ENCODE assay signal across 11 cellular contexts in the genomic region with DNA sequence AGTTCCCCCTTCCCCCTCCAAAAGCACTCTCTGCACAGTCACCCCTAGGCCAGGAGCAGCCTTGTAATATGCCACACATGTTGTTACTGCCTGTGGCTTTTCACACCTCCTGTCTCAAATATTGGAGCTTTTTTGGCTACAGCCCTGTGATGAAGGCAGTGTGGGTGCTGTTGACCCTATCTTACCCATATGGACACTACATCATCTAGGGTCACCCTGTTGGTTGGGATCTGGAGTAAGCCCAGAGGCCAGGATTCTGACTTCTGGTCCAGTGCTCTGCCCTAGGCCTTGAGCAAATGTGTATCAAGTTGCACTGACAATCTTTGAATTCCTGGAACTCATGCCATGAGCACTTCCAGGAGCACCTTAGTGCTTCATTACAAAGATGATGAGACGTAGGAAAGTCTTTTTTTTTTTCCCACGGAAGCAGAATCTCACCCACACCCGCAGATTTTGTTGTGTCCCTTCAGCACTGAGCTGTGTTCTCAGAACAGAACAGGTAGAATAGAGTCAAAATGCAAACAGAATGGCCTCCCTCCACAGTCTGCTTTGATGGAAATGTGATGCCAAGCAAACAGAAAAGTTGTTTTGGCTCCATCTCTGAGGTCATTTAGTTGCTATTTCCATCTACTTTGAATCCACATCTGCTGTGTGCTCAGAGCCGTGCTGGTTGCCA. TPM values are rescaled to one million over a fixed set of nuclear protein-coding genes. Genes with fewer than 3 reads are reported as not detected.
A peak's percentile ranks its signal among the peaks of the same experiment; 100 is the strongest.
DNase-seq lines count a peak whose midpoint lies in the region; ATAC-seq and TF ChIP-seq lines count a peak whose summit lies in the region.
"Had no signal": no experiment of that assay in that cellular context is flagged by ENCODE, and none has a peak within 500 bp of the region (broad histone marks: within the 10 kb centered on the region; RNA-seq: fewer than 3 reads in every experiment).

No MANE protein-coding gene starts in this region.

- DNase-seq in activated CD4-positive, alpha-beta T cell treated with anti-CD3 and anti-CD28 coated beads, Interleukin-2, amount 10 ng/mL, durations not matched to agents 7 days and 5 days, result no peak
- no peak for DNase-seq in activated CD4-positive, alpha-beta T cell treated with anti-CD3 and anti-CD28 coated beads, Interleukin-2, amount 50 U/mL, for 48 hours
- peak; percentile 54 for DNase-seq in fibroblast of peridontal ligament (ENCODE audit: extremely low read depth)
- DNase-seq in stomach, result no peak
- DNase-seq in stimulated activated CD8-positive, alpha-beta memory T cell treated with anti-CD3 and anti-CD28 coated beads, Interleukin-4, amount 100 ng/mL, for 48 hours, result no peak
- DNase-seq in stimulated activated CD4-positive, alpha-beta T cell treated with anti-CD3 and anti-CD28 coated beads, Interleukin-2, amount 100 ng/mL, for 48 hours, result no peak
- DNase-seq: NCI-H2107 had no signal

- POLR2A ChIA-PET in activated CD4-positive, alpha-beta T cell treated with anti-CD3 and anti-CD28 coated beads, Interleukin-2, amount 10 ng/mL, durations not matched to agents 7 days and 5 days (lab: Charles Lee), result no interaction called here

- CTCF ChIA-PET in activated CD4-positive, alpha-beta T cell treated with anti-CD3 and anti-CD28 coated beads, Interleukin-2, amount 10 ng/mL, durations not matched to agents 7 days and 5 days (lab: Charles Lee), result interaction anchor here (1.8 kb wide), 1 partner anchor 10 kb away, joined by 4 read pairs; no protein-coding TSS in a partner anchor

- no peak for TF ChIP-seq CTCF in stomach (IDR thresholded peaks at IDR 0.05)

- TF ChIP-seq EP300 in stomach (IDR thresholded peaks at IDR 0.05), result no peak

- ATAC-seq in SK-N-SH treated with all-trans-retinoic acid at 6 μM for 48 hours (peak; percentile 80), GM21423 (IDR thresholded peaks at IDR 0.05; ENCODE audit: unreplicated experiment) (no peak)

- H3K27me3 ChIP-seq in stomach, result no peaks in the 10 kb centered on the region
- H3K27me3 ChIP-seq: esophagus muscularis mucosa had no signal

- peaks cover 46 to 74% (median 58%) of the 10 kb centered on the region in 4 donors for H3K4me1 ChIP-seq in stomach

- H3K36me3 ChIP-seq in stomach, result no peaks in the 10 kb centered on the region
- H3K36me3 ChIP-seq: esophagus muscularis mucosa had no signal

- peak overlapping the region; percentile 3 for H3K4me3 Mint-ChIP-seq in activated CD4-positive, alpha-beta T cell treated with anti-CD3 and anti-CD28 coated beads, Interleukin-2, amount 10 ng/mL, durations not matched to agents 7 days and 5 days

- H3K9me3 ChIP-seq in stomach, result peaks cover 0 to 7% (median 0%) of the 10 kb centered on the region in 4 donors
- H3K9me3 ChIP-seq: esophagus muscularis mucosa had no signal

- 43 to 61% (median 49%) methylated on average over 4 of the region's 4 CpGs for WGBS in stomach, 5 donors

- peak overlapping the region; percentile 8 to 74 (median 33) for H3K27ac ChIP-seq in stomach

- intact Hi-C loops in stomach (cut with DNase I; ENCODE audit: low total_unique reads), result no loop called here

- H3K36me3 Mint-ChIP-seq in activated CD4-positive, alpha-beta T cell treated with anti-CD3 and anti-CD28 coated beads, Interleukin-2, amount 10 ng/mL, durations not matched to agents 7 days and 5 days (ENCODE audit: low read depth), result peaks cover 83% of the 10 kb centered on the region

- no peaks in the 10 kb centered on the region for H3K27me3 Mint-ChIP-seq in activated CD4-positive, alpha-beta T cell treated with anti-CD3 and anti-CD28 coated beads, Interleukin-2, amount 10 ng/mL, durations not matched to agents 7 days and 5 days

- peaks cover 95% of the 10 kb centered on the region for H3K4me1 Mint-ChIP-seq in activated CD4-positive, alpha-beta T cell treated with anti-CD3 and anti-CD28 coated beads, Interleukin-2, amount 10 ng/mL, durations not matched to agents 7 days and 5 days

- no peak overlapping the region for H3K4me3 ChIP-seq in stomach
- H3K4me3 ChIP-seq: esophagus muscularis mucosa, lung had no signal

- TF ChIP-seq POLR2A in stomach (IDR thresholded peaks at IDR 0.05), result no peak

- peaks cover 18% of the 10 kb centered on the region for H3K9me3 Mint-ChIP-seq in activated CD4-positive, alpha-beta T cell treated with anti-CD3 and anti-CD28 coated beads, Interleukin-2, amount 10 ng/mL, durations not matched to agents 7 days and 5 days

- H3K27ac Mint-ChIP-seq in activated CD4-positive, alpha-beta T cell treated with anti-CD3 and anti-CD28 coated beads, Interleukin-2, amount 10 ng/mL, durations not matched to agents 7 days and 5 days, result peak overlapping the region; percentile 83

TF ChIP-seq in SK-N-SH treated with all-trans-retinoic acid at 6 μM for 48 hours, 23 proteins besides CTCF, POLR2A, EP300 and RAD21 (continues in another document):
- TF ChIP-seq, protein P1, sequence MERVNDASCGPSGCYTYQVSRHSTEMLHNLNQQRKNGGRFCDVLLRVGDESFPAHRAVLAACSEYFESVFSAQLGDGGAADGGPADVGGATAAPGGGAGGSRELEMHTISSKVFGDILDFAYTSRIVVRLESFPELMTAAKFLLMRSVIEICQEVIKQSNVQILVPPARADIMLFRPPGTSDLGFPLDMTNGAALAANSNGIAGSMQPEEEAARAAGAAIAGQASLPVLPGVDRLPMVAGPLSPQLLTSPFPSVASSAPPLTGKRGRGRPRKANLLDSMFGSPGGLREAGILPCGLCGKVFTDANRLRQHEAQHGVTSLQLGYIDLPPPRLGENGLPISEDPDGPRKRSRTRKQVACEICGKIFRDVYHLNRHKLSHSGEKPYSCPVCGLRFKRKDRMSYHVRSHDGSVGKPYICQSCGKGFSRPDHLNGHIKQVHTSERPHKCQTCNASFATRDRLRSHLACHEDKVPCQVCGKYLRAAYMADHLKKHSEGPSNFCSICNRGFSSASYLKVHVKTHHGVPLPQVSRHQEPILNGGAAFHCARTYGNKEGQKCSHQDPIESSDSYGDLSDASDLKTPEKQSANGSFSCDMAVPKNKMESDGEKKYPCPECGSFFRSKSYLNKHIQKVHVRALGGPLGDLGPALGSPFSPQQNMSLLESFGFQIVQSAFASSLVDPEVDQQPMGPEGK (CRISPR knock-in tag; IDR thresholded peaks at IDR 0.05; ENCODE audit: borderline replicate concordance), result no peak
- TF ChIP-seq CREB5 (CRISPR knock-in tag; IDR thresholded peaks at IDR 0.05; ENCODE audit: low read depth), result no peak
- no peak for TF ChIP-seq TCF4 (CRISPR knock-in tag; IDR thresholded peaks at IDR 0.05; ENCODE audit: borderline replicate concordance)
- TF ChIP-seq ZNF70 (CRISPR knock-in tag; IDR thresholded peaks at IDR 0.05), result no peak
- TF ChIP-seq ZC3H10 (CRISPR knock-in tag; IDR thresholded peaks at IDR 0.05), result no peak
- TF ChIP-seq SNAI2 (CRISPR knock-in tag; IDR thresholded peaks at IDR 0.05), result no peak
- TF ChIP-seq ZFP30 (CRISPR knock-in tag; IDR thresholded peaks at IDR 0.05), result no peak
- TF ChIP-seq CSRNP3 (CRISPR knock-in tag; IDR thresholded peaks at IDR 0.05), result no peak
- TF ChIP-seq ESRRG (CRISPR knock-in tag; IDR thresholded peaks at IDR 0.05), result no peak
- TF ChIP-seq, protein P2, sequence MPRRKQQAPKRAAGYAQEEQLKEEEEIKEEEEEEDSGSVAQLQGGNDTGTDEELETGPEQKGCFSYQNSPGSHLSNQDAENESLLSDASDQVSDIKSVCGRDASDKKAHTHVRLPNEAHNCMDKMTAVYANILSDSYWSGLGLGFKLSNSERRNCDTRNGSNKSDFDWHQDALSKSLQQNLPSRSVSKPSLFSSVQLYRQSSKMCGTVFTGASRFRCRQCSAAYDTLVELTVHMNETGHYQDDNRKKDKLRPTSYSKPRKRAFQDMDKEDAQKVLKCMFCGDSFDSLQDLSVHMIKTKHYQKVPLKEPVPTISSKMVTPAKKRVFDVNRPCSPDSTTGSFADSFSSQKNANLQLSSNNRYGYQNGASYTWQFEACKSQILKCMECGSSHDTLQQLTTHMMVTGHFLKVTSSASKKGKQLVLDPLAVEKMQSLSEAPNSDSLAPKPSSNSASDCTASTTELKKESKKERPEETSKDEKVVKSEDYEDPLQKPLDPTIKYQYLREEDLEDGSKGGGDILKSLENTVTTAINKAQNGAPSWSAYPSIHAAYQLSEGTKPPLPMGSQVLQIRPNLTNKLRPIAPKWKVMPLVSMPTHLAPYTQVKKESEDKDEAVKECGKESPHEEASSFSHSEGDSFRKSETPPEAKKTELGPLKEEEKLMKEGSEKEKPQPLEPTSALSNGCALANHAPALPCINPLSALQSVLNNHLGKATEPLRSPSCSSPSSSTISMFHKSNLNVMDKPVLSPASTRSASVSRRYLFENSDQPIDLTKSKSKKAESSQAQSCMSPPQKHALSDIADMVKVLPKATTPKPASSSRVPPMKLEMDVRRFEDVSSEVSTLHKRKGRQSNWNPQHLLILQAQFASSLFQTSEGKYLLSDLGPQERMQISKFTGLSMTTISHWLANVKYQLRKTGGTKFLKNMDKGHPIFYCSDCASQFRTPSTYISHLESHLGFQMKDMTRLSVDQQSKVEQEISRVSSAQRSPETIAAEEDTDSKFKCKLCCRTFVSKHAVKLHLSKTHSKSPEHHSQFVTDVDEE (CRISPR knock-in tag; IDR thresholded peaks at IDR 0.05), result no peak

RNA-seq across cellular contexts. Expression of gene SMAD3, which starts 49.6 kb away (rescaled TPM):
- 10 to 100 TPM; 81.6 to 83.9 TPM for total RNA-seq in activated CD4-positive, alpha-beta T cell treated with anti-CD3 and anti-CD28 coated beads, Interleukin-2, amount 10 ng/mL, durations not matched to agents 7 days and 5 days
- total RNA-seq in stomach, result 100 to 1,000 TPM in 1 of 5 donors, 10 to 100 TPM in 4; 22.8 to 103 (median 48.1) TPM
- polyA plus RNA-seq in stomach, result 10 to 100 TPM in 2 of 3 donors, 1 to 10 TPM in 1; 6.8 to 18.2 (median 10.7) TPM
